Comparison of ENCODE assay signal across 1 cellular context in the genomic region with DNA sequence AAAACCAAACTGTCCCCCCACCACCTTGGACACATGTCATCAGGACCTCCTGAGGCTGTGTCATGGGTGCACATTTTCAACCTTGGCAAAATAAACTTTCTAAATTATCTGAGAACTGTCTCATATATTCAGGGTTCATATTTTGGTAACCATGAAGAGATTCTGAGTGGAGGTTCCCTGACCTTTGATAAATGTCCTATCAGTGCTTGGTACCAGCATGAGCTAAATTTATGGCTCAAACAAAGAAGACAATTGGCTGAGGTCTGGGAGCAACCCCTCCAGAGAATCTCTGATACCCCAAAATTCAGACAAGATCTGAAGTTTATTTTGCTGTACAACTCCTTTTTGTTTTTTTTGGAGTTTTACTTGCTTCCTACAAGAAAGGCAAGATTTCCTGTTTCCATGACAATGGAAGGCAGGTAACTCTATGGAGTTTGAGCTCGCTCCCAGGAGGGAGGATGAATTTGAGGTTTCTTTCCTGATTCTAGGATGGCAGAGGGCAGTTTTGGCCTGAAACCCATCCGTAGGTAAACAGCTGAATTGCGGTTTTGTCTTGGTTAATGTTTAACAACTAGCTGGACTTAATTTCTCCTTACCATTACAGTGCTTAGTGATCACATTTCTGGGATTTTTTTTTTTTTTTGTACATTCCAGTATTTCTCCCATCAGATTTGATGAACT.
TF ChIP-seq lines count a peak whose summit lies in the region.

No MANE protein-coding gene starts in this region.

TF ChIP-seq in HepG2, 621 proteins besides CTCF, POLR2A, EP300 and RAD21 (continues in another document):
- TF ChIP-seq HDAC1 (CRISPR knock-in tag; IDR thresholded peaks at IDR 0.05): no peak
- no peak for TF ChIP-seq NFE2L2 (IDR thresholded peaks at IDR 0.05; ENCODE audit: low read length)
- peak; percentile 64; the same call in 1 of the 2 replicates for TF ChIP-seq ZNF331 (CRISPR knock-in tag; IDR thresholded peaks at IDR 0.05)
- peak; percentile 23; the same call in 1 of the 2 replicates for TF ChIP-seq RARA (CRISPR knock-in tag; IDR thresholded peaks at IDR 0.05)
- TF ChIP-seq RBAK (CRISPR knock-in tag; IDR thresholded peaks at IDR 0.05): no peak
- no peak for TF ChIP-seq NR2F1 (CRISPR knock-in tag; IDR thresholded peaks at IDR 0.05)
- TF ChIP-seq, protein P1, sequence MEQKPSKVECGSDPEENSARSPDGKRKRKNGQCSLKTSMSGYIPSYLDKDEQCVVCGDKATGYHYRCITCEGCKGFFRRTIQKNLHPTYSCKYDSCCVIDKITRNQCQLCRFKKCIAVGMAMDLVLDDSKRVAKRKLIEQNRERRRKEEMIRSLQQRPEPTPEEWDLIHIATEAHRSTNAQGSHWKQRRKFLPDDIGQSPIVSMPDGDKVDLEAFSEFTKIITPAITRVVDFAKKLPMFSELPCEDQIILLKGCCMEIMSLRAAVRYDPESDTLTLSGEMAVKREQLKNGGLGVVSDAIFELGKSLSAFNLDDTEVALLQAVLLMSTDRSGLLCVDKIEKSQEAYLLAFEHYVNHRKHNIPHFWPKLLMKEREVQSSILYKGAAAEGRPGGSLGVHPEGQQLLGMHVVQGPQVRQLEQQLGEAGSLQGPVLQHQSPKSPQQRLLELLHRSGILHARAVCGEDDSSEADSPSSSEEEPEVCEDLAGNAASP (CRISPR knock-in tag; IDR thresholded peaks at IDR 0.05; ENCODE audit: borderline replicate concordance): no peak
- no peak for TF ChIP-seq SP140L (CRISPR knock-in tag; IDR thresholded peaks at IDR 0.05; ENCODE audit: borderline replicate concordance)
- peak; percentile 57; the same call in 1 of the 2 replicates for TF ChIP-seq SIX1 (CRISPR knock-in tag; IDR thresholded peaks at IDR 0.05; ENCODE audit: borderline replicate concordance)
- no peak for TF ChIP-seq PAWR (CRISPR knock-in tag; IDR thresholded peaks at IDR 0.05; ENCODE audit: borderline replicate concordance)
- TF ChIP-seq, protein P2, sequence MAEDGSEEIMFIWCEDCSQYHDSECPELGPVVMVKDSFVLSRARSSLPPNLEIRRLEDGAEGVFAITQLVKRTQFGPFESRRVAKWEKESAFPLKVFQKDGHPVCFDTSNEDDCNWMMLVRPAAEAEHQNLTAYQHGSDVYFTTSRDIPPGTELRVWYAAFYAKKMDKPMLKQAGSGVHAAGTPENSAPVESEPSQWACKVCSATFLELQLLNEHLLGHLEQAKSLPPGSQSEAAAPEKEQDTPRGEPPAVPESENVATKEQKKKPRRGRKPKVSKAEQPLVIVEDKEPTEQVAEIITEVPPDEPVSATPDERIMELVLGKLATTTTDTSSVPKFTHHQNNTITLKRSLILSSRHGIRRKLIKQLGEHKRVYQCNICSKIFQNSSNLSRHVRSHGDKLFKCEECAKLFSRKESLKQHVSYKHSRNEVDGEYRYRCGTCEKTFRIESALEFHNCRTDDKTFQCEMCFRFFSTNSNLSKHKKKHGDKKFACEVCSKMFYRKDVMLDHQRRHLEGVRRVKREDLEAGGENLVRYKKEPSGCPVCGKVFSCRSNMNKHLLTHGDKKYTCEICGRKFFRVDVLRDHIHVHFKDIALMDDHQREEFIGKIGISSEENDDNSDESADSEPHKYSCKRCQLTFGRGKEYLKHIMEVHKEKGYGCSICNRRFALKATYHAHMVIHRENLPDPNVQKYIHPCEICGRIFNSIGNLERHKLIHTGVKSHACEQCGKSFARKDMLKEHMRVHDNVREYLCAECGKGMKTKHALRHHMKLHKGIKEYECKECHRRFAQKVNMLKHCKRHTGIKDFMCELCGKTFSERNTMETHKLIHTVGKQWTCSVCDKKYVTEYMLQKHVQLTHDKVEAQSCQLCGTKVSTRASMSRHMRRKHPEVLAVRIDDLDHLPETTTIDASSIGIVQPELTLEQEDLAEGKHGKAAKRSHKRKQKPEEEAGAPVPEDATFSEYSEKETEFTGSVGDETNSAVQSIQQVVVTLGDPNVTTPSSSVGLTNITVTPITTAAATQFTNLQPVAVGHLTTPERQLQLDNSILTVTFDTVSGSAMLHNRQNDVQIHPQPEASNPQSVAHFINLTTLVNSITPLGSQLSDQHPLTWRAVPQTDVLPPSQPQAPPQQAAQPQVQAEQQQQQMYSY (CRISPR knock-in tag; IDR thresholded peaks at IDR 0.05): no peak
- TF ChIP-seq, protein P3, sequence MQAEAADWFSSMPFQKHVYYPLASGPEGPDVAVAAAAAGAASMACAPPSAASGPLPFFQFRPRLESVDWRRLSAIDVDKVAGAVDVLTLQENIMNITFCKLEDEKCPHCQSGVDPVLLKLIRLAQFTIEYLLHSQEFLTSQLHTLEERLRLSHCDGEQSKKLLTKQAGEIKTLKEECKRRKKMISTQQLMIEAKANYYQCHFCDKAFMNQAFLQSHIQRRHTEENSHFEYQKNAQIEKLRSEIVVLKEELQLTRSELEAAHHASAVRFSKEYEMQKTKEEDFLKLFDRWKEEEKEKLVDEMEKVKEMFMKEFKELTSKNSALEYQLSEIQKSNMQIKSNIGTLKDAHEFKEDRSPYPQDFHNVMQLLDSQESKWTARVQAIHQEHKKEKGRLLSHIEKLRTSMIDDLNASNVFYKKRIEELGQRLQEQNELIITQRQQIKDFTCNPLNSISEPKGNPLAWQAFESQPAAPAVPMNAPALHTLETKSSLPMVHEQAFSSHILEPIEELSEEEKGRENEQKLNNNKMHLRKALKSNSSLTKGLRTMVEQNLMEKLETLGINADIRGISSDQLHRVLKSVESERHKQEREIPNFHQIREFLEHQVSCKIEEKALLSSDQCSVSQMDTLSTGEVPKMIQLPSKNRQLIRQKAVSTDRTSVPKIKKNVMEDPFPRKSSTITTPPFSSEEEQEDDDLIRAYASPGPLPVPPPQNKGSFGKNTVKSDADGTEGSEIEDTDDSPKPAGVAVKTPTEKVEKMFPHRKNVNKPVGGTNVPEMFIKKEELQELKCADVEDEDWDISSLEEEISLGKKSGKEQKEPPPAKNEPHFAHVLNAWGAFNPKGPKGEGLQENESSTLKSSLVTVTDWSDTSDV (CRISPR knock-in tag; IDR thresholded peaks at IDR 0.05): no peak
- TF ChIP-seq ZNF138 (CRISPR knock-in tag; IDR thresholded peaks at IDR 0.05; ENCODE audit: low read depth): no peak
- no peak for TF ChIP-seq RARG (CRISPR knock-in tag; IDR thresholded peaks at IDR 0.05; ENCODE audit: low read depth)
- TF ChIP-seq ZNF17 (CRISPR knock-in tag; IDR thresholded peaks at IDR 0.05): no peak
- no peak for TF ChIP-seq ZMAT3 (CRISPR knock-in tag; conservative IDR thresholded peaks at IDR 0.05)
- TF ChIP-seq, protein P4, sequence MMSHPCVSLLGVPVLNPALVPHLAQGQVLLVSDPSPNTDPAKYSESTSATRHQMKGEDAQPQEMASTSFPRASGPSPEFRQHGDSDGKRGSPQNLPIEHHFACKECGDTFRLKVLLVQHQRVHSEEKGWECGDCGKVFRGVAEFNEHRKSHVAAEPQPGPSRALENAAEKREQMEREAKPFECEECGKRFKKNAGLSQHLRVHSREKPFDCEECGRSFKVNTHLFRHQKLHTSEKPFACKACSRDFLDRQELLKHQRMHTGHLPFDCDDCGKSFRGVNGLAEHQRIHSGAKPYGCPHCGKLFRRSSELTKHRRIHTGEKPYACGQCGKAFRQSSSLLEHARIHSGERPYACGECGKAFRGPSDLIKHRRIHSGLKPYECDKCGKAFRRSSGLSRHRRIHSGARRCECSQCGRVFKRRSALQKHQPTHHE (CRISPR knock-in tag; IDR thresholded peaks at IDR 0.05; ENCODE audit: borderline replicate concordance): no peak
- TF ChIP-seq PAF1 (CRISPR knock-in tag; IDR thresholded peaks at IDR 0.05): no peak
- TF ChIP-seq ZNF713 (CRISPR knock-in tag; IDR thresholded peaks at IDR 0.05): no peak
- no peak; the same call in 1 of the 2 replicates for TF ChIP-seq ISL2 (CRISPR knock-in tag; IDR thresholded peaks at IDR 0.05)
- TF ChIP-seq IRF2 (CRISPR knock-in tag; IDR thresholded peaks at IDR 0.05): peak; percentile 12; the same call in 1 of the 2 replicates
- TF ChIP-seq ZNF431 (CRISPR knock-in tag; IDR thresholded peaks at IDR 0.05; ENCODE audit: borderline replicate concordance, low read depth): no peak
- TF ChIP-seq HNRNPL (IDR thresholded peaks at IDR 0.05; ENCODE audit: low read depth, low read length): no peak
- no peak for TF ChIP-seq ZNF30 (CRISPR knock-in tag; IDR thresholded peaks at IDR 0.05)
- no peak for TF ChIP-seq NCOA1 (CRISPR knock-in tag; IDR thresholded peaks at IDR 0.05)
- TF ChIP-seq, protein P5, sequence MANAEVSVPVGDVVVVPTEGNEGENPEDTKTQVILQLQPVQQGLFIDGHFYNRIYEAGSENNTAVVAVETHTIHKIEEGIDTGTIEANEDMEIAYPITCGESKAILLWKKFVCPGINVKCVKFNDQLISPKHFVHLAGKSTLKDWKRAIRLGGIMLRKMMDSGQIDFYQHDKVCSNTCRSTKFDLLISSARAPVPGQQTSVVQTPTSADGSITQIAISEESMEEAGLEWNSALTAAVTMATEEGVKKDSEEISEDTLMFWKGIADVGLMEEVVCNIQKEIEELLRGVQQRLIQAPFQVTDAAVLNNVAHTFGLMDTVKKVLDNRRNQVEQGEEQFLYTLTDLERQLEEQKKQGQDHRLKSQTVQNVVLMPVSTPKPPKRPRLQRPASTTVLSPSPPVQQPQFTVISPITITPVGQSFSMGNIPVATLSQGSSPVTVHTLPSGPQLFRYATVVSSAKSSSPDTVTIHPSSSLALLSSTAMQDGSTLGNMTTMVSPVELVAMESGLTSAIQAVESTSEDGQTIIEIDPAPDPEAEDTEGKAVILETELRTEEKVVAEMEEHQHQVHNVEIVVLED (CRISPR knock-in tag; IDR thresholded peaks at IDR 0.05; ENCODE audit: borderline replicate concordance): no peak
- TF ChIP-seq TBP (CRISPR knock-in tag; IDR thresholded peaks at IDR 0.05): no peak
- no peak for TF ChIP-seq CHD2 (IDR thresholded peaks at IDR 0.05; ENCODE audit: low read depth, low read length)
- no peak for TF ChIP-seq NR2F6 (IDR thresholded peaks at IDR 0.05)
- peak; percentile 45; the same call in 1 of the 2 replicates for TF ChIP-seq NR2F6 (CRISPR knock-in tag; IDR thresholded peaks at IDR 0.05)
- TF ChIP-seq, protein P6, sequence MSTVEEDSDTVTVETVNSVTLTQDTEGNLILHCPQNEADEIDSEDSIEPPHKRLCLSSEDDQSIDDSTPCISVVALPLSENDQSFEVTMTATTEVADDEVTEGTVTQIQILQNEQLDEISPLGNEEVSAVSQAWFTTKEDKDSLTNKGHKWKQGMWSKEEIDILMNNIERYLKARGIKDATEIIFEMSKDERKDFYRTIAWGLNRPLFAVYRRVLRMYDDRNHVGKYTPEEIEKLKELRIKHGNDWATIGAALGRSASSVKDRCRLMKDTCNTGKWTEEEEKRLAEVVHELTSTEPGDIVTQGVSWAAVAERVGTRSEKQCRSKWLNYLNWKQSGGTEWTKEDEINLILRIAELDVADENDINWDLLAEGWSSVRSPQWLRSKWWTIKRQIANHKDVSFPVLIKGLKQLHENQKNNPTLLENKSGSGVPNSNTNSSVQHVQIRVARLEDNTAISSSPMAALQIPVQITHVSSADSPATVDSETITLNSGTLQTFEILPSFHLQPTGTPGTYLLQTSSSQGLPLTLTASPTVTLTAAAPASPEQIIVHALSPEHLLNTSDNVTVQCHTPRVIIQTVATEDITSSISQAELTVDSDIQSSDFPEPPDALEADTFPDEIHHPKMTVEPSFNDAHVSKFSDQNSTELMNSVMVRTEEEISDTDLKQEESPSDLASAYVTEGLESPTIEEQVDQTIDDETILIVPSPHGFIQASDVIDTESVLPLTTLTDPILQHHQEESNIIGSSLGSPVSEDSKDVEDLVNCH (CRISPR knock-in tag; IDR thresholded peaks at IDR 0.05): no peak
- TF ChIP-seq SP1 (IDR thresholded peaks at IDR 0.05): no peak
- no peak for TF ChIP-seq SP1 (CRISPR knock-in tag; IDR thresholded peaks at IDR 0.05)
- no peak for TF ChIP-seq ZKSCAN1 (IDR thresholded peaks at IDR 0.05; ENCODE audit: low read length)
- TF ChIP-seq, protein P7, sequence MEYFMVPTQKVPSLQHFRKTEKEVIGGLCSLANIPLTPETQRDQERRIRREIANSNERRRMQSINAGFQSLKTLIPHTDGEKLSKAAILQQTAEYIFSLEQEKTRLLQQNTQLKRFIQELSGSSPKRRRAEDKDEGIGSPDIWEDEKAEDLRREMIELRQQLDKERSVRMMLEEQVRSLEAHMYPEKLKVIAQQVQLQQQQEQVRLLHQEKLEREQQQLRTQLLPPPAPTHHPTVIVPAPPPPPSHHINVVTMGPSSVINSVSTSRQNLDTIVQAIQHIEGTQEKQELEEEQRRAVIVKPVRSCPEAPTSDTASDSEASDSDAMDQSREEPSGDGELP (IDR thresholded peaks at IDR 0.05; ENCODE audit: borderline replicate concordance, low read depth): peak; percentile 51; the same call in 1 of the 2 replicates
- no peak for TF ChIP-seq FOSL1 (CRISPR knock-in tag; IDR thresholded peaks at IDR 0.05; ENCODE audit: borderline replicate concordance)
- no peak for TF ChIP-seq EED (CRISPR knock-in tag; IDR thresholded peaks at IDR 0.05)
- peak; percentile 24; the same call in 1 of the 2 replicates for TF ChIP-seq ETV5 (CRISPR knock-in tag; IDR thresholded peaks at IDR 0.05; ENCODE audit: borderline replicate concordance)
- no peak for TF ChIP-seq NONO (IDR thresholded peaks at IDR 0.05)
- TF ChIP-seq NONO (CRISPR knock-in tag; conservative IDR thresholded peaks at IDR 0.05): no peak
- TF ChIP-seq, protein P8, sequence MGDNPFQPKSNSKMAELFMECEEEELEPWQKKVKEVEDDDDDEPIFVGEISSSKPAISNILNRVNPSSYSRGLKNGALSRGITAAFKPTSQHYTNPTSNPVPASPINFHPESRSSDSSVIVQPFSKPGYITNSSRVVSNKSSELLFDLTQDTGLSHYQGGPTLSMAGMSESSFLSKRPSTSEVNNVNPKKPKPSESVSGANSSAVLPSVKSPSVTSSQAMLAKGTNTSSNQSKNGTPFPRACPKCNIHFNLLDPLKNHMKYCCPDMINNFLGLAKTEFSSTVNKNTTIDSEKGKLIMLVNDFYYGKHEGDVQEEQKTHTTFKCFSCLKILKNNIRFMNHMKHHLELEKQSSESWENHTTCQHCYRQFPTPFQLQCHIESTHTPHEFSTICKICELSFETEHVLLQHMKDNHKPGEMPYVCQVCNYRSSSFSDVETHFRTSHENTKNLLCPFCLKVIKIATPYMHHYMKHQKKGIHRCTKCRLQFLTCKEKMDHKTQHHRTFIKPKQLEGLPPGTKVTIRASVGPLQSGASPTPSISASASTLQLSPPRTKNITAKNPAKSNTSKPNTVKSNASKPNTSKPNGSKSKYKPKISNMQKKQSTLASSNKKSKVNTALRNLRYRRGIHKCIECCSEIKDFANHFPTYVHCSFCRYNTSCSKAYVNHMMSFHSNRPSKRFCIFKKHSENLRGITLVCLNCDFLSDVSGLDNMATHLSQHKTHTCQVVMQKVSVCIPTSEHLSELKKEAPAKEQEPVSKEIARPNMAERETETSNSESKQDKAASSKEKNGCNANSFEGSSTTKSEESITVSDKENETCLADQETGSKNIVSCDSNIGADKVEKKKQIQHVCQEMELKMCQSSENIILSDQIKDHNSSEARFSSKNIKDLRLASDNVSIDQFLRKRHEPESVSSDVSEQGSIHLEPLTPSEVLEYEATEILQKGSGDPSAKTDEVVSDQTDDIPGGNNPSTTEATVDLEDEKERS (CRISPR knock-in tag; IDR thresholded peaks at IDR 0.05): peak; percentile 41; the same call in 1 of the 2 replicates
- no peak for TF ChIP-seq ZSCAN31 (CRISPR knock-in tag; IDR thresholded peaks at IDR 0.05; ENCODE audit: low read depth)
